24 cellular contexts compared by ENCODE assay signal in the genomic region with DNA sequence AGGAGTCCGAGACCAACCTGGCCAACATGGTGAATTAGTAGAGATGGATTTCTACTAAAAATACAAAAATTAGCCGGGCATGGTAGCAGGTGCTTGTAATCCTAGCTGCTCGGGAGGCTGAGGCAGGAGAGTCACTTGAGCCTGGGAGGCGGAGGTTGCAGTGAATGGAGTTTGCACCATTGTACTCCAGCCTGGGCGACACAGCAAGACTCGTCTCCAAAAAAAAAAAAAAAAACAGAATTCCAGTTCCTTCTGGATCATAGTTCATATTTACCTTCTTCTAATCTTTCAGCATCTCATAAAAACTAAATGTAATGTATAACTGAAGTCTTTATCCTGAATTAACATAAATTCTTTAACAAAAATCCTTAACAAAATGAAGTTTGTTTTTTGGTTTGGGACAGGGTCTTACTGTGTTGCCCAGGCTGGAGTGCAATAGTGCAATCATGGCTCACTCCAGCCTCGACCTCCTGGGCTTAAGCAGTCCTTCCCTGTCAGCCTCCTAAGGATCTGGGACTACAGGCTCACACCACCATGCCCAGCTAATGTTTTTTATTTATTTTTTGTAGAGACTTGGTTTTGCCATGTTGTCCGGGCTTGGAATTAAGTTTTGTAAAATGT.
"Had no signal": no experiment of that assay in that cellular context is flagged by ENCODE, and none has a peak within 500 bp of the region (broad histone marks: within the 10 kb centered on the region; RNA-seq: fewer than 3 reads in every experiment).

No MANE protein-coding gene starts in this region.

- H3K27ac Mint-ChIP-seq: activated naive CD8-positive, alpha-beta T cell treated with anti-CD3 and anti-CD28 coated beads, Interleukin-2, amount 50 U/mL, for 24 hours; dendritic cell treated with granulocyte-macrophage colony-stimulating factor and Interleukin-4, amounts not matched to agents 40 ng/mL and 50 ng/mL, for 4 days; endodermal cell; natural killer cell treated with Interleukin-12 subunit alpha and Interleukin-12 subunit beta and Interleukin-15 and Interleukin-18, amount 100 ng/mL, for 72 hours had no signal

- H3K4me1 ChIP-seq: suprapubic skin, tibial artery had no signal

- H3K4me1 Mint-ChIP-seq: activated naive CD8-positive, alpha-beta T cell treated with anti-CD3 and anti-CD28 coated beads, Interleukin-2, amount 50 U/mL, for 24 hours; endodermal cell; T-cell had no signal

- H3K9me3 ChIP-seq: suprapubic skin, tibial artery had no signal

- H3K27ac ChIP-seq: suprapubic skin, tibial artery had no signal

- H3K27me3 ChIP-seq: suprapubic skin, tibial artery had no signal

- H3K9me3 Mint-ChIP-seq: activated naive CD8-positive, alpha-beta T cell treated with anti-CD3 and anti-CD28 coated beads, Interleukin-2, amount 50 U/mL, for 24 hours; dendritic cell treated with granulocyte-macrophage colony-stimulating factor and Interleukin-4, amounts not matched to agents 40 ng/mL and 50 ng/mL, for 4 days; endodermal cell; natural killer cell treated with Interleukin-12 subunit alpha and Interleukin-12 subunit beta and Interleukin-15 and Interleukin-18, amount 100 ng/mL, for 72 hours; T-cell had no signal

- FAIRE-seq: keratinocyte had no signal

- H3K4me3 ChIP-seq: suprapubic skin, tibial artery had no signal

- H3K27me3 Mint-ChIP-seq: activated naive CD8-positive, alpha-beta T cell treated with anti-CD3 and anti-CD28 coated beads, Interleukin-2, amount 50 U/mL, for 24 hours; dendritic cell treated with granulocyte-macrophage colony-stimulating factor and Interleukin-4, amounts not matched to agents 40 ng/mL and 50 ng/mL, for 4 days; natural killer cell treated with Interleukin-12 subunit alpha and Interleukin-12 subunit beta and Interleukin-15 and Interleukin-18, amount 100 ng/mL, for 72 hours; T-cell had no signal

- H3K4me3 Mint-ChIP-seq: activated naive CD8-positive, alpha-beta T cell treated with anti-CD3 and anti-CD28 coated beads, Interleukin-2, amount 50 U/mL, for 24 hours; dendritic cell treated with granulocyte-macrophage colony-stimulating factor and Interleukin-4, amounts not matched to agents 40 ng/mL and 50 ng/mL, for 4 days; endodermal cell; natural killer cell treated with Interleukin-12 subunit alpha and Interleukin-12 subunit beta and Interleukin-15 and Interleukin-18, amount 100 ng/mL, for 72 hours; T-cell had no signal

- DNase-seq: activated CD4-positive, alpha-beta T cell treated with anti-CD3 and anti-CD28 coated beads for 4 hours; activated CD4-positive, alpha-beta T cell treated with anti-CD3 and anti-CD28 coated beads, Interleukin-2, amount 50 U/mL, for 48 hours; activated CD4-positive, CD25-positive, alpha-beta regulatory T cell; activated effector memory CD4-positive, alpha-beta T cell treated with Interleukin-2 at 50 U/mL for 16 hours; activated naive CD4-positive, alpha-beta T cell treated with Interleukin-2 at 50 U/mL for 16 hours; activated naive CD8-positive, alpha-beta T cell treated with anti-CD3 and anti-CD28 coated beads, Interleukin-2, amount 50 U/mL, for 24 hours; activated T-cell treated with anti-CD3 and anti-CD28 coated beads, Interleukin-2, amount 50 U/mL, for 48 hours; amygdala; caudate nucleus; endodermal cell; foreskin fibroblast; head of caudate nucleus; hippocampal formation; left cardiac atrium; mammary epithelial cell; midbrain; right cardiac atrium; stimulated activated CD4-positive, alpha-beta T cell treated with anti-CD3 and anti-CD28 coated beads, Interleukin-2, amount 100 ng/mL, for 48 hours; T-cell; tibial artery had no signal
